In genomic region chr18:501406-501714, GRCh38 we compare ENCODE assay signal across 1 cellular context.
TF ChIP-seq lines count a peak whose summit lies in the region.

No MANE protein-coding gene starts in this region.

TF ChIP-seq in HepG2, 621 proteins besides CTCF, POLR2A, EP300 and RAD21:
- TF ChIP-seq, protein P1, sequence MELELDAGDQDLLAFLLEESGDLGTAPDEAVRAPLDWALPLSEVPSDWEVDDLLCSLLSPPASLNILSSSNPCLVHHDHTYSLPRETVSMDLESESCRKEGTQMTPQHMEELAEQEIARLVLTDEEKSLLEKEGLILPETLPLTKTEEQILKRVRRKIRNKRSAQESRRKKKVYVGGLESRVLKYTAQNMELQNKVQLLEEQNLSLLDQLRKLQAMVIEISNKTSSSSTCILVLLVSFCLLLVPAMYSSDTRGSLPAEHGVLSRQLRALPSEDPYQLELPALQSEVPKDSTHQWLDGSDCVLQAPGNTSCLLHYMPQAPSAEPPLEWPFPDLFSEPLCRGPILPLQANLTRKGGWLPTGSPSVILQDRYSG (CRISPR knock-in tag; IDR thresholded peaks at IDR 0.05) = no peak
- no peak for TF ChIP-seq MLX (CRISPR knock-in tag; IDR thresholded peaks at IDR 0.05)
- TF ChIP-seq, protein P2, sequence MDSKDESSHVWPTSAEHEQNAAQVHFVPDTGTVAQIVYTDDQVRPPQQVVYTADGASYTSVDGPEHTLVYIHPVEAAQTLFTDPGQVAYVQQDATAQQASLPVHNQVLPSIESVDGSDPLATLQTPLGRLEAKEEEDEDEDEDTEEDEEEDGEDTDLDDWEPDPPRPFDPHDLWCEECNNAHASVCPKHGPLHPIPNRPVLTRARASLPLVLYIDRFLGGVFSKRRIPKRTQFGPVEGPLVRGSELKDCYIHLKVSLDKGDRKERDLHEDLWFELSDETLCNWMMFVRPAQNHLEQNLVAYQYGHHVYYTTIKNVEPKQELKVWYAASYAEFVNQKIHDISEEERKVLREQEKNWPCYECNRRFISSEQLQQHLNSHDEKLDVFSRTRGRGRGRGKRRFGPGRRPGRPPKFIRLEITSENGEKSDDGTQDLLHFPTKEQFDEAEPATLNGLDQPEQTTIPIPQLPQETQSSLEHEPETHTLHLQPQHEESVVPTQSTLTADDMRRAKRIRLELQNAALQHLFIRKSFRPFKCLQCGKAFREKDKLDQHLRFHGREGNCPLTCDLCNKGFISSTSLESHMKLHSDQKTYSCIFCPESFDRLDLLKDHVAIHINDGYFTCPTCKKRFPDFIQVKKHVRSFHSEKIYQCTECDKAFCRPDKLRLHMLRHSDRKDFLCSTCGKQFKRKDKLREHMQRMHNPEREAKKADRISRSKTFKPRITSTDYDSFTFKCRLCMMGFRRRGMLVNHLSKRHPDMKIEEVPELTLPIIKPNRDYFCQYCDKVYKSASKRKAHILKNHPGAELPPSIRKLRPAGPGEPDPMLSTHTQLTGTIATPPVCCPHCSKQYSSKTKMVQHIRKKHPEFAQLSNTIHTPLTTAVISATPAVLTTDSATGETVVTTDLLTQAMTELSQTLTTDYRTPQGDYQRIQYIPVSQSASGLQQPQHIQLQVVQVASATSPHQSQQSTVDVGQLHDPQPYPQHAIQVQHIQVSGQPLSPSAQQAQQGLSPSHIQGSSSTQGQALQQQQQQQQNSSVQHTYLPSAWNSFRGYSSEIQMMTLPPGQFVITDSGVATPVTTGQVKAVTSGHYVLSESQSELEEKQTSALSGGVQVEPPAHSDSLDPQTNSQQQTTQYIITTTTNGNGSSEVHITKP (CRISPR knock-in tag; IDR thresholded peaks at IDR 0.05; ENCODE audit: low read depth) = no peak
- TF ChIP-seq, protein P3, sequence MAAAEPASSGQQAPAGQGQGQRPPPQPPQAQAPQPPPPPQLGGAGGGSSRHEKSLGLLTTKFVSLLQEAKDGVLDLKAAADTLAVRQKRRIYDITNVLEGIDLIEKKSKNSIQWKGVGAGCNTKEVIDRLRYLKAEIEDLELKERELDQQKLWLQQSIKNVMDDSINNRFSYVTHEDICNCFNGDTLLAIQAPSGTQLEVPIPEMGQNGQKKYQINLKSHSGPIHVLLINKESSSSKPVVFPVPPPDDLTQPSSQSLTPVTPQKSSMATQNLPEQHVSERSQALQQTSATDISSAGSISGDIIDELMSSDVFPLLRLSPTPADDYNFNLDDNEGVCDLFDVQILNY (CRISPR knock-in tag; conservative IDR thresholded peaks at IDR 0.05) = no peak
- TF ChIP-seq TOE1 (CRISPR knock-in tag; IDR thresholded peaks at IDR 0.05) = no peak
- no peak for TF ChIP-seq FOXK1 (CRISPR knock-in tag; IDR thresholded peaks at IDR 0.05; ENCODE audit: borderline replicate concordance, low read depth)
- TF ChIP-seq ZBTB37 (CRISPR knock-in tag; IDR thresholded peaks at IDR 0.05) = no peak
- TF ChIP-seq CCAR2 (optimal IDR thresholded peaks at IDR 0.05; ENCODE audit: low read depth, low read length) = no peak
- no peak for TF ChIP-seq ZNF180 (CRISPR knock-in tag; IDR thresholded peaks at IDR 0.05; ENCODE audit: borderline replicate concordance, low read depth)
- no peak for TF ChIP-seq HMG20A (CRISPR knock-in tag; IDR thresholded peaks at IDR 0.05; ENCODE audit: borderline replicate concordance)
- TF ChIP-seq, protein P4, sequence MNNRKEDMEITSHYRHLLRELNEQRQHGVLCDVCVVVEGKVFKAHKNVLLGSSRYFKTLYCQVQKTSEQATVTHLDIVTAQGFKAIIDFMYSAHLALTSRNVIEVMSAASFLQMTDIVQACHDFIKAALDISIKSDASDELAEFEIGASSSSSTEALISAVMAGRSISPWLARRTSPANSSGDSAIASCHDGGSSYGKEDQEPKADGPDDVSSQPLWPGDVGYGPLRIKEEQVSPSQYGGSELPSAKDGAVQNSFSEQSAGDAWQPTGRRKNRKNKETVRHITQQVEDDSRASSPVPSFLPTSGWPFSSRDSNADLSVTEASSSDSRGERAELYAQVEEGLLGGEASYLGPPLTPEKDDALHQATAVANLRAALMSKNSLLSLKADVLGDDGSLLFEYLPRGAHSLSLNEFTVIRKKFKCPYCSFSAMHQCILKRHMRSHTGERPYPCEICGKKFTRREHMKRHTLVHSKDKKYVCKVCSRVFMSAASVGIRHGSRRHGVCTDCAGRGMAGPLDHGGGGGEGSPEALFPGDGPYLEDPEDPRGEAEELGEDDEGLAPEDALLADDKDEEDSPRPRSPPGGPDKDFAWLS (CRISPR knock-in tag; IDR thresholded peaks at IDR 0.05; ENCODE audit: borderline replicate concordance) = no peak
- TF ChIP-seq THRA (CRISPR knock-in tag; IDR thresholded peaks at IDR 0.05; ENCODE audit: borderline replicate concordance) = no peak
- no peak for TF ChIP-seq TGIF2 (CRISPR knock-in tag; IDR thresholded peaks at IDR 0.05)
- no peak for TF ChIP-seq ZFP90 (CRISPR knock-in tag; IDR thresholded peaks at IDR 0.05; ENCODE audit: borderline replicate concordance)
- TF ChIP-seq, protein P5, sequence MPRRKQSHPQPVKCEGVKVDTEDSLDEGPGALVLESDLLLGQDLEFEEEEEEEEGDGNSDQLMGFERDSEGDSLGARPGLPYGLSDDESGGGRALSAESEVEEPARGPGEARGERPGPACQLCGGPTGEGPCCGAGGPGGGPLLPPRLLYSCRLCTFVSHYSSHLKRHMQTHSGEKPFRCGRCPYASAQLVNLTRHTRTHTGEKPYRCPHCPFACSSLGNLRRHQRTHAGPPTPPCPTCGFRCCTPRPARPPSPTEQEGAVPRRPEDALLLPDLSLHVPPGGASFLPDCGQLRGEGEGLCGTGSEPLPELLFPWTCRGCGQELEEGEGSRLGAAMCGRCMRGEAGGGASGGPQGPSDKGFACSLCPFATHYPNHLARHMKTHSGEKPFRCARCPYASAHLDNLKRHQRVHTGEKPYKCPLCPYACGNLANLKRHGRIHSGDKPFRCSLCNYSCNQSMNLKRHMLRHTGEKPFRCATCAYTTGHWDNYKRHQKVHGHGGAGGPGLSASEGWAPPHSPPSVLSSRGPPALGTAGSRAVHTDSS (CRISPR knock-in tag; conservative IDR thresholded peaks at IDR 0.05) = no peak
